3 cellular contexts compared by ENCODE assay signal in the genomic region with DNA sequence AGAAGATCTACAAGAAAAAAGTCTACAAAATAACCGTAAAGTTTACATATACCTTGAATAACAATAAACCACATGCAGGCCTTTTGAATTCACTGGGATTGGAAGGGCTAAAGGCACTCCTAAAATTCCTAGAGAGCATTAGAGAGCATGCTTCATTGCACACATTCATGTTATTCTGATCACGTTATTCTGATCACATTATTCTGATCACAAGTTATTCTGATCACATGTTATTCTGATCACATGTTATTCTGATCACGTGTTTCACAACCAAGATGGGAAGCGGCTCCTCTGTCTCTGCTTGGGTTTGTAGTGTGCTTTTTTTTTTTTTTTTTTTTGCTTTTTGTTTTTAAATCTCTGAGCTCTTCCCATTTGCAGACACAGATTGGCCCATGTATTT.
TF ChIP-seq lines count a peak whose summit lies in the region.

No MANE protein-coding gene starts in this region.

TF ChIP-seq in HepG2, 621 proteins besides CTCF, POLR2A, EP300 and RAD21:
- peak; percentile 38 for TF ChIP-seq USF2 (IDR thresholded peaks at IDR 0.05; ENCODE audit: low read depth, low read length)
- TF ChIP-seq USF2 (CRISPR knock-in tag; IDR thresholded peaks at IDR 0.05; ENCODE audit: borderline replicate concordance), result no peak
- TF ChIP-seq STAT5B (CRISPR knock-in tag; IDR thresholded peaks at IDR 0.05), result no peak
- TF ChIP-seq MNT (IDR thresholded peaks at IDR 0.05), result peak; percentile 81
- TF ChIP-seq MZF1 (CRISPR knock-in tag; IDR thresholded peaks at IDR 0.05; ENCODE audit: borderline replicate concordance), result no peak
- peak; percentile 31; the same call in 1 of the 2 replicates for TF ChIP-seq RAD51 (IDR thresholded peaks at IDR 0.05; ENCODE audit: borderline replicate concordance)
TF ChIP-seq in HepG2: peak in this region for 3.

TF ChIP-seq in IMR-90, 13 proteins besides CTCF, POLR2A, EP300 and RAD21:
- TF ChIP-seq CHD1 (IDR thresholded peaks at IDR 0.05; ENCODE audit: low read depth, low read length) (no peak), USF2 (IDR thresholded peaks at IDR 0.05; ENCODE audit: low read depth, low read length) (peak; percentile 19; the same call in 1 of the 2 replicates)

TF ChIP-seq in K562, 482 proteins besides CTCF, POLR2A, EP300 and RAD21:
- TF ChIP-seq TFE3 (CRISPR knock-in tag; IDR thresholded peaks at IDR 0.05) (peak; percentile 21; the same call in 1 of the 2 replicates), KLF16 (IDR thresholded peaks at IDR 0.05) (no peak)
TF ChIP-seq in K562: peak in this region for 1.
